Comparison of ENCODE assay signal across 10 cellular contexts in the genomic region with DNA sequence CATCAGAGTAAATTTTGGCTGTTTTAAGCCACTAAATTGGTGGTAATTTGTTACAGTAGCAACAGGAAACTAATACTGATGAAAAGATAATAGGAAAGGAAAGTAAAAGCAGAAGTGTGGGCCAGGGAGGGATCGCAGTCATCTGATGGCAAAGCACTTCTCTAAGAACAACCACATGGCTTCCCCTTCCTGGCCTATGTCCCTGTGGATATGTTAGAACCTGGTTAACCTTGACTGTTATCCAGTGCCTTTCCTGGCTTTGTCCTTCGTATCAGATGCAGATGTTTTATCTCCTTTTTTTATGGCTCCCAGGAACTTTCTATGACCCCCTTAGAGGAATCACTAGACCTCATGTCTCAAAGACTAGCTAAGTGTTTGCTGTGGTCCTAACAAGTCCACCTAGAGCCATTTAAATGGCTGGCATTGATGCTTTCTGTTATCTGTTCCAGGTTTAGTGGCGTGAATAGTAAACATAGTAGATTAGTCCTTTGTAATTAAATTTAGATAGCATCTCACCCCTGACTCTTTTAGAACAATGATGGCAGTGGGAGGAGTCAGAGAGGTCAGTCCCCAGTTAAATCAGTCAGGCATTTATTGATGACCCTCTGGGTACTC.
DNase-seq lines count a peak whose midpoint lies in the region; ATAC-seq, FAIRE-seq and TF ChIP-seq lines count a peak whose summit lies in the region.
"Had no signal": no experiment of that assay in that cellular context is flagged by ENCODE, and none has a peak within 500 bp of the region (broad histone marks: within the 10 kb centered on the region; RNA-seq: fewer than 3 reads in every experiment).

No MANE protein-coding gene starts in this region.

- H3K27ac ChIP-seq in small intestine (ENCODE audit: low read depth in 1 of 2, low read length in 1 of 2), result peak overlapping the region in 1 of 2 donors; percentile 36

- peaks cover 0 to 4% of the 10 kb centered on the region in 2 donors for H3K4me1 ChIP-seq in small intestine (ENCODE audit: control insufficient read depth in 2 of 2, insufficient read depth in 1 of 2, low read depth in 1 of 2, low read length in 1 of 2)

- FAIRE-seq in GM12891 (lab: Jason Lieb, UNC), result no peak
- no peak for FAIRE-seq in H54 (lab: Jason Lieb, UNC)
- no peak for FAIRE-seq in small intestine (lab: Jason Lieb, UNC)

- no peaks in the 10 kb centered on the region for H3K36me3 ChIP-seq in small intestine (ENCODE audit: control insufficient read depth in 2 of 2, insufficient read depth in 2 of 2, low read length in 2 of 2)

- H3K27me3 ChIP-seq in small intestine (ENCODE audit: control insufficient read depth in 2 of 2, insufficient read depth in 2 of 2, low read length in 2 of 2), result no peaks in the 10 kb centered on the region

- TF ChIP-seq POLR2A in GM12891 (IDR thresholded peaks at IDR 0.05; ENCODE audit: low read depth, low read length) (no peak), H54 (IDR thresholded peaks at IDR 0.05; ENCODE audit: low read depth, low read length) (no peak)

- DNase-seq in GM12891 (ENCODE audit: insufficient read length, low spot score) (no peak), NOMO-1 treated with dmso at 0.1 percent for 144 hours (lab: John Stamatoyannopoulos, UW; ENCODE audit: unreplicated experiment) (peak; percentile 72), fibroblast of villous mesenchyme (ENCODE audit: low read depth) (peak; percentile 10), H54 (ENCODE audit: insufficient read length, low spot score) (no peak), small intestine (no peak), midbrain (lab: John Stamatoyannopoulos, UW) (no peak), C1 segment of cervical spinal cord (lab: John Stamatoyannopoulos, UW) (no peak)
- DNase-seq: NCI-H345 had no signal

- no peaks in the 10 kb centered on the region for H3K9me3 ChIP-seq in small intestine (ENCODE audit: control insufficient read depth, low read depth)

- TF ChIP-seq CTCF in fibroblast of villous mesenchyme (IDR thresholded peaks at IDR 0.05; ENCODE audit: insufficient read depth, low read depth, low read length), result no peak

- peak; percentile 71 for ATAC-seq in GM21360 (IDR thresholded peaks at IDR 0.05; ENCODE audit: unreplicated experiment)
- ATAC-seq: sciatic nerve had no signal

- WGBS in small intestine, 3 donors, result 59 to 76% (median 64%) methylated on average over 3 of the region's 3 CpGs

- H3K4me3 ChIP-seq in fibroblast of villous mesenchyme (ENCODE audit: low read depth, low read length), result no peak overlapping the region
- H3K4me3 ChIP-seq in small intestine (ENCODE audit: low read depth in 1 of 2, low read length in 2 of 2), result no peak overlapping the region

TF ChIP-seq in GM12891, 5 proteins besides CTCF, POLR2A, EP300 and RAD21:
- TF ChIP-seq POLR2AphosphoS5 (IDR thresholded peaks at IDR 0.05; ENCODE audit: low read depth, low read length) (no peak), SPI1 (IDR thresholded peaks at IDR 0.05; ENCODE audit: low read depth, low read length) (peak; percentile 52)

Comparison
In these comparisons a context has a peak if more than half of its experiments do, and no peak if none do; other contexts are left out.
1. DNase-seq: peak in NOMO-1 treated with dmso at 0.1 percent for 144 hours (single experiment) and fibroblast of villous mesenchyme (single experiment); none in GM12891 (single experiment), H54 (single experiment), small intestine (single experiment), midbrain (single experiment) and C1 segment of cervical spinal cord (0 of 14).